In the genomic region with DNA sequence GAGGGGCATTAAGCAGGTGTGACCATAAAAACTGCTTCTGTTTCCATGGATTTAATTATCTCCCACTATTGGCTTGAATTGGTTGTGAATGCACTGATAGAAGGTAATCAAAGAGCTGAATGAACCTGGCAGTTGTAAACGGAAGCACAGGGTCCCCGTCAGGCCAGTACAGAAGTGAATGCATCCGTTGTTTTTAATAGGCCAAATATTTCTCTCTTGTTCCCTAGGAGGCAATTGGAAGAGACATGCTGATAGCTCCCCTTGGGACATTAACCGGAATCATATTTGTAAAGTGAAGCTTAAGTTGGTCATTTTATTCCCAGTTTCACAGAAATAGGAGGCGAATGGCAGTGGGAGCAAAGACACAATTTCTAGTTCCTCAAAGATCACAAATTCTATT, we compare ENCODE assay signal across 16 cellular contexts.
"Had no signal": no experiment of that assay in that cellular context is flagged by ENCODE, and none has a peak within 500 bp of the region (broad histone marks: within the 10 kb centered on the region; RNA-seq: fewer than 3 reads in every experiment).

No MANE protein-coding gene starts in this region.

- H3K27me3 Mint-ChIP-seq: activated CD8-positive, alpha-beta memory T cell treated with anti-CD3 and anti-CD28 coated beads, Interleukin-2, amount 10 ng/mL, durations not matched to agents 7 days and 5 days; dendritic cell treated with granulocyte-macrophage colony-stimulating factor and Interleukin-4, amounts not matched to agents 40 ng/mL and 50 ng/mL, for 4 days; effector memory CD8-positive, alpha-beta T cell had no signal

- DNase-seq: activated B cell treated with CpG ODN at 0.5 μM for 24 hours; activated CD4-positive, alpha-beta memory T cell treated with anti-CD3 and anti-CD28 coated beads for 36 hours; activated CD4-positive, alpha-beta T cell treated with anti-CD3 and anti-CD28 coated beads for 4 hours; activated CD8-positive, alpha-beta memory T cell treated with anti-CD3 and anti-CD28 coated beads, Interleukin-2, amount 10 ng/mL, durations not matched to agents 7 days and 5 days; effector memory CD8-positive, alpha-beta T cell; esophagus squamous epithelium; heart right ventricle; mesenchymal stem cell; mucosa of descending colon; naive thymus-derived CD4-positive, alpha-beta T cell; right cardiac atrium; stimulated activated CD4-positive, alpha-beta T cell treated with anti-CD3 and anti-CD28 coated beads, Interleukin-15, amount 100 ng/mL, for 24 hours; stimulated activated CD4-positive, alpha-beta T cell treated with anti-CD3 and anti-CD28 coated beads, Interleukin-2, amount 100 ng/mL, for 48 hours; stimulated activated naive CD8-positive, alpha-beta T cell treated with anti-CD3 and anti-CD28 coated beads, Interleukin-15, amount 100 ng/mL, for 72 hours had no signal

- H3K4me3 Mint-ChIP-seq: activated B cell treated with CpG ODN at 0.5 μM for 24 hours; activated CD4-positive, alpha-beta memory T cell treated with anti-CD3 and anti-CD28 coated beads for 36 hours; activated CD8-positive, alpha-beta memory T cell treated with anti-CD3 and anti-CD28 coated beads, Interleukin-2, amount 10 ng/mL, durations not matched to agents 7 days and 5 days; activated naive CD8-positive, alpha-beta T cell; dendritic cell treated with granulocyte-macrophage colony-stimulating factor and Interleukin-4, amounts not matched to agents 40 ng/mL and 50 ng/mL, for 4 days; effector memory CD8-positive, alpha-beta T cell; naive thymus-derived CD4-positive, alpha-beta T cell; stimulated activated naive CD8-positive, alpha-beta T cell treated with anti-CD3 and anti-CD28 coated beads, Interleukin-15, amount 100 ng/mL, for 72 hours had no signal

- H3K27ac Mint-ChIP-seq: activated B cell treated with CpG ODN at 0.5 μM for 24 hours; activated CD4-positive, alpha-beta memory T cell treated with anti-CD3 and anti-CD28 coated beads for 36 hours; activated CD8-positive, alpha-beta memory T cell treated with anti-CD3 and anti-CD28 coated beads, Interleukin-2, amount 10 ng/mL, durations not matched to agents 7 days and 5 days; activated naive CD8-positive, alpha-beta T cell; dendritic cell treated with granulocyte-macrophage colony-stimulating factor and Interleukin-4, amounts not matched to agents 40 ng/mL and 50 ng/mL, for 4 days; effector memory CD8-positive, alpha-beta T cell; naive thymus-derived CD4-positive, alpha-beta T cell; stimulated activated naive CD8-positive, alpha-beta T cell treated with anti-CD3 and anti-CD28 coated beads, Interleukin-15, amount 100 ng/mL, for 72 hours had no signal

- H3K4me1 Mint-ChIP-seq: activated B cell treated with CpG ODN at 0.5 μM for 24 hours; activated CD8-positive, alpha-beta memory T cell treated with anti-CD3 and anti-CD28 coated beads, Interleukin-2, amount 10 ng/mL, durations not matched to agents 7 days and 5 days; stimulated activated naive CD8-positive, alpha-beta T cell treated with anti-CD3 and anti-CD28 coated beads, Interleukin-15, amount 100 ng/mL, for 72 hours had no signal

- H3K36me3 Mint-ChIP-seq: activated CD4-positive, alpha-beta memory T cell treated with anti-CD3 and anti-CD28 coated beads for 36 hours; activated CD8-positive, alpha-beta memory T cell treated with anti-CD3 and anti-CD28 coated beads, Interleukin-2, amount 10 ng/mL, durations not matched to agents 7 days and 5 days; activated naive CD8-positive, alpha-beta T cell; naive thymus-derived CD4-positive, alpha-beta T cell had no signal

- H3K9me3 Mint-ChIP-seq: activated B cell treated with CpG ODN at 0.5 μM for 24 hours; activated CD4-positive, alpha-beta memory T cell treated with anti-CD3 and anti-CD28 coated beads for 36 hours; dendritic cell treated with granulocyte-macrophage colony-stimulating factor and Interleukin-4, amounts not matched to agents 40 ng/mL and 50 ng/mL, for 4 days; effector memory CD8-positive, alpha-beta T cell; stimulated activated naive CD8-positive, alpha-beta T cell treated with anti-CD3 and anti-CD28 coated beads, Interleukin-15, amount 100 ng/mL, for 72 hours had no signal
